1 cellular context compared by ENCODE assay signal in genomic region chr6:75275067-75275466, GRCh38.
TF ChIP-seq lines count a peak whose summit lies in the region.

No MANE protein-coding gene starts in this region.

TF ChIP-seq in HEK293, 187 proteins besides CTCF, POLR2A, EP300 and RAD21 (continued from another document and continues in another):
- TF ChIP-seq PRDM10 (tag by site-specific recombination; IDR thresholded peaks at IDR 0.05) (0 out of 2 replicates have a peak, but pooled peaks have one; percentile 16), ZNF138 (tag by site-specific recombination; IDR thresholded peaks at IDR 0.05; ENCODE audit: borderline replicate concordance) (no peak), SETDB1 (IDR thresholded peaks at IDR 0.05; ENCODE audit: insufficient read length, low read length) (peak; percentile 1), ZBTB49 (tag by site-specific recombination; IDR thresholded peaks at IDR 0.05; ENCODE audit: low read depth) (no peak), ZNF580 (tag by site-specific recombination; IDR thresholded peaks at IDR 0.05) (no peak), KLF7 (tag by site-specific recombination; IDR thresholded peaks at IDR 0.05; ENCODE audit: borderline replicate concordance) (no peak), ZNF394 (tag by site-specific recombination; IDR thresholded peaks at IDR 0.05; ENCODE audit: borderline replicate concordance) (peak; percentile 44; the same call in 1 of the 2 replicates), ZNF132 (tag by site-specific recombination; IDR thresholded peaks at IDR 0.05; ENCODE audit: borderline replicate concordance) (no peak), ZNF112 (tag by site-specific recombination; IDR thresholded peaks at IDR 0.05) (no peak), SP7 (tag by site-specific recombination; IDR thresholded peaks at IDR 0.05) (peak; percentile 50; the same call in 1 of the 2 replicates), ZNF133 (tag by site-specific recombination; IDR thresholded peaks at IDR 0.05) (no peak), PRDM2 (tag by site-specific recombination; IDR thresholded peaks at IDR 0.05; ENCODE audit: borderline replicate concordance) (no peak), ZFP37 (tag by site-specific recombination; IDR thresholded peaks at IDR 0.05) (0 out of 2 replicates have a peak, but pooled peaks have one; percentile 35), ZNF529 (tag by site-specific recombination; IDR thresholded peaks at IDR 0.05; ENCODE audit: insufficient replicate concordance) (no peak), ZNF48 (tag by site-specific recombination; IDR thresholded peaks at IDR 0.05) (no peak), ZFP41 (tag by site-specific recombination; IDR thresholded peaks at IDR 0.05; ENCODE audit: borderline replicate concordance) (no peak), ZNF366 (tag by site-specific recombination; conservative IDR thresholded peaks at IDR 0.05) (0 out of 2 replicates have a peak, but pooled peaks have one; percentile 42), ZNF148 (tag by site-specific recombination; IDR thresholded peaks at IDR 0.05; ENCODE audit: borderline replicate concordance) (no peak), ZNF629 (tag by site-specific recombination; IDR thresholded peaks at IDR 0.05) (peak; percentile 60; the same call in 1 of the 2 replicates), PRDM6 (tag by site-specific recombination; IDR thresholded peaks at IDR 0.05) (no peak), IKZF3 (tag by site-specific recombination; IDR thresholded peaks at IDR 0.05) (no peak), TCF7L2 (IDR thresholded peaks at IDR 0.05; ENCODE audit: borderline replicate concordance, low read depth, low read length) (no peak), ZNF37A (tag by site-specific recombination; IDR thresholded peaks at IDR 0.05) (no peak), ZNF239 (tag by site-specific recombination; IDR thresholded peaks at IDR 0.05) (no peak), ZNF350 (tag by site-specific recombination; IDR thresholded peaks at IDR 0.05) (no peak), ZNF777 (tag by site-specific recombination; IDR thresholded peaks at IDR 0.05; ENCODE audit: borderline replicate concordance) (no peak), ZNF18 (tag by site-specific recombination; IDR thresholded peaks at IDR 0.05) (no peak), ZNF596 (tag by site-specific recombination; IDR thresholded peaks at IDR 0.05) (no peak), FEZF1 (tag by site-specific recombination; IDR thresholded peaks at IDR 0.05) (peak; percentile 55), ZBTB44 (tag by site-specific recombination; IDR thresholded peaks at IDR 0.05) (no peak), ZNF785 (tag by site-specific recombination; IDR thresholded peaks at IDR 0.05) (no peak), ZNF548 (tag by site-specific recombination; IDR thresholded peaks at IDR 0.05) (no peak), KLF10 (tag by site-specific recombination; IDR thresholded peaks at IDR 0.05) (no peak), ZNF223 (tag by site-specific recombination; IDR thresholded peaks at IDR 0.05) (no peak), ZNF426 (tag by site-specific recombination; IDR thresholded peaks at IDR 0.05) (no peak)
